27 cellular contexts compared by ENCODE assay signal in genomic region chr1:7235871-7236472, GRCh38.
A peak's percentile ranks its signal among the peaks of the same experiment; 100 is the strongest.
DNase-seq lines count a peak whose midpoint lies in the region; ATAC-seq, FAIRE-seq and TF ChIP-seq lines count a peak whose summit lies in the region.
"Had no signal": no experiment of that assay in that cellular context is flagged by ENCODE, and none has a peak within 500 bp of the region (broad histone marks: within the 10 kb centered on the region; RNA-seq: fewer than 3 reads in every experiment).

No MANE protein-coding gene starts in this region.

- POLR2A ChIA-PET in K562 (lab: Yijun Ruan, JAX) = interaction anchor here (0.6 kb wide), 2 partner anchors 841 to 1367 kb away, joined by 3 to 4 read pairs; no protein-coding TSS in a partner anchor

- WGBS in K562 (ENCODE audit: insufficient coverage, low coverage, missing lambda C conversion rate) = 0% methylated on average over 16 of the region's 16 CpGs

- no peak for TF ChIP-seq RAD21 in K562 (CRISPR knock-in tag; conservative IDR thresholded peaks at IDR 0.05 in 1 of 2, IDR thresholded peaks at IDR 0.05 in 1 of 2)

- ATAC-seq in natural killer cell treated with Interleukin-12 subunit alpha and Interleukin-12 subunit beta and Interleukin-15 and Interleukin-18, amount 100 ng/mL, for 72 hours = no peak
- ATAC-seq in natural killer cell (no peak), K562 (peak; percentile 77), GM18505 (IDR thresholded peaks at IDR 0.05; ENCODE audit: unreplicated experiment) (no peak)
- ATAC-seq: CD8-positive, alpha-beta T cell had no signal

- no peak overlapping the region for H3K9ac ChIP-seq in K562 (ENCODE audit: insufficient read depth in 1 of 2, low read depth in 2 of 2, low read length in 2 of 2)
- H3K9ac ChIP-seq: BLaER1 treated with 17β-estradiol and CSF1 and Interleukin-3, amounts not matched to agents 10 nM and 100 nM; GM23248 had no signal

- TF ChIP-seq CTCF in natural killer cell (IDR thresholded peaks at IDR 0.05) (no peak), K562 (IDR thresholded peaks at IDR 0.05 in 2 of 3, conservative IDR thresholded peaks at IDR 0.05 in 1 of 3; ENCODE audit: insufficient read depth in 2 of 3, low read depth in 1 of 3, low read length in 3 of 3) (no peak), nephron progenitor cell (IDR thresholded peaks at IDR 0.05) (no peak)

- H3K4me2 ChIP-seq in K562 (ENCODE audit: insufficient read depth, low read length) = no peak overlapping the region

- no peaks in the 10 kb centered on the region for H3K36me3 ChIP-seq in K562 (ENCODE audit: control insufficient read depth, insufficient read depth, low read length)
- no peaks in the 10 kb centered on the region for H3K36me3 ChIP-seq in effector memory CD4-positive, alpha-beta T cell (ENCODE audit: control insufficient read depth, insufficient read depth, low read length)
- H3K36me3 ChIP-seq: BLaER1 treated with 17β-estradiol and CSF1 and Interleukin-3, amounts not matched to agents 10 nM and 100 nM; HAP-1; SJCRH30 had no signal

- H3K9me1 ChIP-seq in K562 (ENCODE audit: control insufficient read depth, insufficient read depth, low read length) = no peaks in the 10 kb centered on the region

- intact Hi-C loops in natural killer cell (cut with micrococcal nuclease) (no loop called here), K562 (cut with micrococcal nuclease) (no loop called here)

- no peak overlapping the region for H3K4me3 Mint-ChIP-seq in natural killer cell treated with Interleukin-12 subunit alpha and Interleukin-12 subunit beta and Interleukin-15 and Interleukin-18, amount 100 ng/mL, for 72 hours
- H3K4me3 Mint-ChIP-seq in natural killer cell (no peak overlapping the region), nephron progenitor cell (no peak overlapping the region)
- H3K4me3 Mint-ChIP-seq: CD8-positive, alpha-beta T cell; IgD-negative memory B cell had no signal

- no peak overlapping the region for H3K27ac Mint-ChIP-seq in natural killer cell treated with Interleukin-12 subunit alpha and Interleukin-12 subunit beta and Interleukin-15 and Interleukin-18, amount 100 ng/mL, for 72 hours
- H3K27ac Mint-ChIP-seq in natural killer cell (no peak overlapping the region), nephron progenitor cell (peak overlapping the region; percentile 23)
- H3K27ac Mint-ChIP-seq: CD8-positive, alpha-beta T cell; IgD-negative memory B cell had no signal

- H3K79me2 ChIP-seq in K562 (ENCODE audit: control insufficient read depth, insufficient read depth, low read length) = no peaks in the 10 kb centered on the region

- peak; percentile 26 for DNase-seq in natural killer cell treated with Interleukin-12 subunit alpha and Interleukin-12 subunit beta and Interleukin-15 and Interleukin-18, amount 100 ng/mL, for 72 hours (ENCODE audit: low spot score)
- DNase-seq in natural killer cell = no peak
- peak in 3 of 4 experiments; percentile 17 to 56 (median 46) for DNase-seq in K562 (ENCODE audit: extremely low read depth in 1 of 4, low spot score in 3 of 4)
- DNase-seq in nephron progenitor cell = no peak
- DNase-seq in effector memory CD4-positive, alpha-beta T cell = no peak
- no peak for DNase-seq in kidney glomerular epithelial cell (lab: John Stamatoyannopoulos, UW)
- no peak for DNase-seq in erythroblast (lab: John Stamatoyannopoulos, UW)
- DNase-seq: ACHN, Calu3, DMS153, GM23248, Karpas-422, MV-4-11, NCI-H1105 treated with DMSO at 0.1 percent for 48 hours, NCI-H2029 treated with DMSO at 0.1 percent for 48 hours, NCI-H226, NCI-H524, NCI-H774, SJCRH30 had no signal

- no peak overlapping the region for H3K4me3 ChIP-seq in K562
- no peak overlapping the region for H3K4me3 ChIP-seq in effector memory CD4-positive, alpha-beta T cell (ENCODE audit: insufficient read depth, low read depth, low read length, poor library complexity, severe bottlenecking)
- H3K4me3 ChIP-seq: BLaER1 treated with 17β-estradiol and CSF1 and Interleukin-3, amounts not matched to agents 10 nM and 100 nM; GM23248; HAP-1; SJCRH30 had no signal

- CTCF ChIA-PET in K562 (lab: Yijun Ruan, JAX; ENCODE audit: low intra/inter-chr PET ratio) = no interaction called here

- no peak overlapping the region for H3K27ac ChIP-seq in K562 (ENCODE audit: extremely low read depth, low read depth, low read length)
- H3K27ac ChIP-seq in effector memory CD4-positive, alpha-beta T cell (ENCODE audit: insufficient read depth, low read length, poor library complexity, severe bottlenecking) = no peak overlapping the region
- H3K27ac ChIP-seq: 22Rv1; BLaER1 treated with 17β-estradiol and CSF1 and Interleukin-3, amounts not matched to agents 10 nM and 100 nM; GM23248; SJCRH30 had no signal

- TF ChIP-seq EP300 in K562 (IDR thresholded peaks at IDR 0.05; ENCODE audit: low read length) = no peak

- in situ Hi-C loops in K562 (cut with MboI) = no loop called here

- no peaks in the 10 kb centered on the region for H3K9me3 ChIP-seq in K562 (replicated peaks; ENCODE audit: control insufficient read depth, insufficient read depth, low read depth, low read length)
- H3K9me3 ChIP-seq in effector memory CD4-positive, alpha-beta T cell (ENCODE audit: control insufficient read depth, low read length) = no peaks in the 10 kb centered on the region
- H3K9me3 ChIP-seq: BLaER1 treated with 17β-estradiol and CSF1 and Interleukin-3, amounts not matched to agents 10 nM and 100 nM; HAP-1; SJCRH30 had no signal

- H4K20me1 ChIP-seq in K562 (replicated peaks; ENCODE audit: control insufficient read depth, insufficient read depth, low read length) = peaks cover 9% of the 10 kb centered on the region; the same call in 1 of the 2 replicates
- H4K20me1 ChIP-seq: BLaER1 treated with 17β-estradiol and CSF1 and Interleukin-3, amounts not matched to agents 10 nM and 100 nM had no signal

- no TSS peak for BruUV-seq in K562 (replicated peaks; lab: Mats Ljungman, UMichigan)

- no peaks in the 10 kb centered on the region for H3K4me1 ChIP-seq in K562 (replicated peaks in 1 of 2; ENCODE audit: control insufficient read depth in 2 of 2, insufficient read depth in 2 of 2, low read length in 2 of 2)
- H3K4me1 ChIP-seq in effector memory CD4-positive, alpha-beta T cell (ENCODE audit: control insufficient read depth, insufficient read depth, low read length, poor library complexity, severe bottlenecking) = no peaks in the 10 kb centered on the region
- H3K4me1 ChIP-seq: HAP-1, SJCRH30 had no signal

- H3K27me3 ChIP-seq in K562 (ENCODE audit: control insufficient read depth in 2 of 2, insufficient read depth in 2 of 2, low read length in 2 of 2) = peaks cover 32 to 69% of the 10 kb centered on the region in 2 experiments
- no peaks in the 10 kb centered on the region for H3K27me3 ChIP-seq in effector memory CD4-positive, alpha-beta T cell (replicated peaks; ENCODE audit: control insufficient read depth, insufficient read depth, low read length, poor library complexity, severe bottlenecking)
- H3K27me3 ChIP-seq: BLaER1 treated with 17β-estradiol and CSF1 and Interleukin-3, amounts not matched to agents 10 nM and 100 nM had no signal

- no peaks in the 10 kb centered on the region for H3K4me1 Mint-ChIP-seq in natural killer cell treated with Interleukin-12 subunit alpha and Interleukin-12 subunit beta and Interleukin-15 and Interleukin-18, amount 100 ng/mL, for 72 hours (ENCODE audit: low read depth in 2 of 2)
- no peaks in the 10 kb centered on the region for H3K4me1 Mint-ChIP-seq in natural killer cell
- peaks cover 32% of the 10 kb centered on the region for H3K4me1 Mint-ChIP-seq in nephron progenitor cell
- H3K4me1 Mint-ChIP-seq: IgD-negative memory B cell had no signal

- peaks cover 0 to 17% of the 10 kb centered on the region in 2 donors for H3K27me3 Mint-ChIP-seq in natural killer cell treated with Interleukin-12 subunit alpha and Interleukin-12 subunit beta and Interleukin-15 and Interleukin-18, amount 100 ng/mL, for 72 hours
- peaks cover 4 to 27% of the 10 kb centered on the region in 2 donors for H3K27me3 Mint-ChIP-seq in natural killer cell (ENCODE audit: low read depth in 2 of 2)
- peaks cover 15% of the 10 kb centered on the region for H3K27me3 Mint-ChIP-seq in nephron progenitor cell (ENCODE audit: low read depth, poor library complexity)

- no peaks in the 10 kb centered on the region for H3K36me3 Mint-ChIP-seq in natural killer cell treated with Interleukin-12 subunit alpha and Interleukin-12 subunit beta and Interleukin-15 and Interleukin-18, amount 100 ng/mL, for 72 hours
- H3K36me3 Mint-ChIP-seq in natural killer cell (no peaks in the 10 kb centered on the region), nephron progenitor cell (ENCODE audit: low read depth) (no peaks in the 10 kb centered on the region)
- H3K36me3 Mint-ChIP-seq: CD8-positive, alpha-beta T cell; IgD-negative memory B cell had no signal

- no peak for TF ChIP-seq POLR2A in K562 (conservative IDR thresholded peaks at IDR 0.05)
- no peak for TF ChIP-seq POLR2A in erythroblast (IDR thresholded peaks at IDR 0.05; ENCODE audit: low read length)
- no peak for TF ChIP-seq POLR2A in GM18505 (IDR thresholded peaks at IDR 0.05; ENCODE audit: borderline replicate concordance, extremely low read depth, insufficient read depth, insufficient read length)

- no peaks in the 10 kb centered on the region for H3K9me3 Mint-ChIP-seq in natural killer cell treated with Interleukin-12 subunit alpha and Interleukin-12 subunit beta and Interleukin-15 and Interleukin-18, amount 100 ng/mL, for 72 hours
- no peaks in the 10 kb centered on the region for H3K9me3 Mint-ChIP-seq in natural killer cell
- H3K9me3 Mint-ChIP-seq in nephron progenitor cell = peaks cover 9% of the 10 kb centered on the region
- H3K9me3 Mint-ChIP-seq: CD8-positive, alpha-beta T cell; IgD-negative memory B cell had no signal

- no peak for FAIRE-seq in K562 (lab: Jason Lieb, UNC)
- FAIRE-seq: GM12891, RCC 7860 had no signal

- H2AFZ ChIP-seq in K562 (ENCODE audit: low read depth, low read length) = no peak overlapping the region
- H2AFZ ChIP-seq: GM23248 had no signal

TF ChIP-seq in K562, 482 proteins besides CTCF, POLR2A, EP300 and RAD21 (continues in another document):
- TF ChIP-seq ETV1 (tag; conservative IDR thresholded peaks at IDR 0.05; ENCODE audit: low read depth) = no peak
- no peak for TF ChIP-seq MAFF (IDR thresholded peaks at IDR 0.05; ENCODE audit: low read length)
- no peak for TF ChIP-seq HNRNPLL (IDR thresholded peaks at IDR 0.05; ENCODE audit: low read depth, low read length, poor library complexity, severe bottlenecking)
- no peak for TF ChIP-seq NFE2L1 (tag; IDR thresholded peaks at IDR 0.05; ENCODE audit: borderline replicate concordance, low read depth)
- no peak for TF ChIP-seq KLF6 (CRISPR knock-in tag; IDR thresholded peaks at IDR 0.05; ENCODE audit: borderline replicate concordance)
- TF ChIP-seq PREB (CRISPR knock-in tag; IDR thresholded peaks at IDR 0.05) = no peak

Comparison
In these comparisons a context has a peak if more than half of its experiments do, and no peak if none do; other contexts are left out.
1. DNase-seq: peak in natural killer cell treated with Interleukin-12 subunit alpha and Interleukin-12 subunit beta and Interleukin-15 and Interleukin-18, amount 100 ng/mL, for 72 hours (single experiment) and K562 (3 of 4); none in natural killer cell (single experiment), nephron progenitor cell (single experiment), effector memory CD4-positive, alpha-beta T cell (0 of 3), kidney glomerular epithelial cell (single experiment) and erythroblast (0 of 2).